ENCODE assay signal across 10 cellular contexts in the genomic region with DNA sequence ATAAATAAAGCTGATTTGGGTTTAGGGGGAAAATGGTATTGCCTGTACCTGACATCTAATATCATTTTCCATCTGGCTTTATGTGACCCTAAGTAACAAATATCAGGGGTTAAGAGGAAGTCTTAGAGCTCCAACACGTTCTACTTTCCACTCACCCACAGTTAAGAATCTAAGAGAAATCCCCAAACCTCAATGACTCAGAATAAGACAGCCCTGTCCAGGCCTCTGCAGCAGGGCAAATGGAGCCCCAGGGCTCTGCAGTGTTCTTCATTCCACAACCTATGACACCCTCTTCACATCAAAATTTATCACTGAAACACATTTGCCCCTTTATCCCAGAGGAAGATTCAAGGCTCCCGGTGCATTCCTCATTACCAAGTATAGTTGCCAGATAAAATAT. TPM values are rescaled to one million over a fixed set of nuclear protein-coding genes. Genes with fewer than 3 reads are reported as not detected.
DNase-seq lines count a peak whose midpoint lies in the region; ATAC-seq and TF ChIP-seq lines count a peak whose summit lies in the region.
"Had no signal": no experiment of that assay in that cellular context is flagged by ENCODE, and none has a peak within 500 bp of the region (broad histone marks: within the 10 kb centered on the region; RNA-seq: fewer than 3 reads in every experiment).

No MANE protein-coding gene starts in this region.

- H3K79me1 ChIP-seq in trophoblast cell (ENCODE audit: low read length): peaks cover 7% of the 10 kb centered on the region

- H3K23ac ChIP-seq in trophoblast cell (ENCODE audit: low read length): no peak overlapping the region

- peaks cover 7% of the 10 kb centered on the region for H3K27me3 Mint-ChIP-seq in activated CD4-positive, alpha-beta T cell treated with anti-CD3 and anti-CD28 coated beads for 36 hours
- no peaks in the 10 kb centered on the region for H3K27me3 Mint-ChIP-seq in mesothelial cell of epicardium (ENCODE audit: low read depth)
- no peaks in the 10 kb centered on the region for H3K27me3 Mint-ChIP-seq in CD4-positive, alpha-beta T cell

- no peaks in the 10 kb centered on the region for H3K79me2 ChIP-seq in trophoblast cell (ENCODE audit: control insufficient read depth, insufficient read depth, low read length, poor library complexity)

- no peak overlapping the region for H4K8ac ChIP-seq in trophoblast cell (ENCODE audit: low read depth, low read length)

- no peak overlapping the region for H3K4me3 Mint-ChIP-seq in activated CD4-positive, alpha-beta T cell treated with anti-CD3 and anti-CD28 coated beads for 36 hours
- no peak overlapping the region for H3K4me3 Mint-ChIP-seq in mesothelial cell of epicardium
- no peak overlapping the region for H3K4me3 Mint-ChIP-seq in CD4-positive, alpha-beta T cell
- H3K4me3 Mint-ChIP-seq: T-helper 1 cell treated with Interleukin-12 subunit alpha and Interleukin-12 subunit beta and Interleukin-4 antibody, amounts not matched to agents 30 μg/mL and 1 μg/mL, for 36 hours had no signal

- ATAC-seq in activated CD4-positive, alpha-beta T cell treated with anti-CD3 and anti-CD28 coated beads for 36 hours: peak; percentile 70
- peak; percentile 100 for ATAC-seq in HG03060 (IDR thresholded peaks at IDR 0.05; ENCODE audit: low read depth, unreplicated experiment)
- no peak for ATAC-seq in CD4-positive, alpha-beta T cell (ENCODE audit: poor library complexity)

- intact Hi-C loops in activated CD4-positive, alpha-beta T cell treated with anti-CD3 and anti-CD28 coated beads for 36 hours (cut with DNase I, micrococcal nuclease): no loop called here
- intact Hi-C loops in CD4-positive, alpha-beta T cell (cut with DNase I, micrococcal nuclease): no loop called here

- no peak overlapping the region for H2AFZ ChIP-seq in trophoblast cell (ENCODE audit: insufficient read depth, low read length, poor library complexity)

- peaks cover 3% of the 10 kb centered on the region for H3K4me1 Mint-ChIP-seq in activated CD4-positive, alpha-beta T cell treated with anti-CD3 and anti-CD28 coated beads for 36 hours
- peaks cover 12% of the 10 kb centered on the region for H3K4me1 Mint-ChIP-seq in mesothelial cell of epicardium
- no peaks in the 10 kb centered on the region for H3K4me1 Mint-ChIP-seq in CD4-positive, alpha-beta T cell (ENCODE audit: low read depth)

- POLR2A ChIA-PET in activated CD4-positive, alpha-beta T cell treated with anti-CD3 and anti-CD28 coated beads for 36 hours (lab: Charles Lee): no interaction called here
- POLR2A ChIA-PET in CD4-positive, alpha-beta T cell (lab: Charles Lee): no interaction called here

- no peak overlapping the region for H2BK120ac ChIP-seq in trophoblast cell (ENCODE audit: insufficient read depth, low read length, poor library complexity)

- H3K9ac ChIP-seq in trophoblast cell (ENCODE audit: low read length): no peak overlapping the region

- H3K4me1 ChIP-seq in trophoblast cell (ENCODE audit: control insufficient read depth in 1 of 2, insufficient read depth in 2 of 2, low read length in 2 of 2): peaks cover 0 to 2% of the 10 kb centered on the region in 2 experiments

- H3K4me2 ChIP-seq in trophoblast cell (ENCODE audit: low read length): no peak overlapping the region

- no peaks in the 10 kb centered on the region for H3K27me3 ChIP-seq in trophoblast cell (ENCODE audit: insufficient read depth, low read length)
- no peaks in the 10 kb centered on the region for H3K27me3 ChIP-seq in CD4-positive, alpha-beta T cell (ENCODE audit: control insufficient read depth, insufficient read depth, low read length)

- WGBS in trophoblast cell (ENCODE audit: extremely low coverage, insufficient coverage, insufficient read length): no CpG with 5 or more reads among the region's 2 CpGs

- no peaks in the 10 kb centered on the region for H3K36me3 ChIP-seq in trophoblast cell (ENCODE audit: control insufficient read depth in 1 of 2, insufficient read depth in 2 of 2, low read length in 2 of 2)
- H3K36me3 ChIP-seq: thoracic aorta had no signal

- no peak overlapping the region for H3K4me3 ChIP-seq in trophoblast cell (ENCODE audit: low read depth, low read length)
- H3K4me3 ChIP-seq in coronary artery: no peak overlapping the region
- H3K4me3 ChIP-seq: thoracic aorta had no signal

- no peak for DNase-seq in activated CD4-positive, alpha-beta T cell treated with anti-CD3 and anti-CD28 coated beads for 36 hours
- no peak for DNase-seq in activated CD4-positive, alpha-beta T cell treated with anti-CD3 and anti-CD28 coated beads, Interleukin-2, amount 50 U/mL, for 4 hours
- DNase-seq in SKM-1 (lab: John Stamatoyannopoulos, UW; ENCODE audit: unreplicated experiment) (peak; percentile 60), trophoblast cell (peak; percentile 73 to 77), mesothelial cell of epicardium (ENCODE audit: low spot score in 2 of 2, unreplicated experiment in 2 of 2) (no peak), coronary artery (ENCODE audit: low spot score) (no peak)
- no peak for DNase-seq in CD4-positive, alpha-beta T cell

- no peak overlapping the region for H3K27ac Mint-ChIP-seq in activated CD4-positive, alpha-beta T cell treated with anti-CD3 and anti-CD28 coated beads for 36 hours
- no peak overlapping the region for H3K27ac Mint-ChIP-seq in mesothelial cell of epicardium
- no peak overlapping the region for H3K27ac Mint-ChIP-seq in CD4-positive, alpha-beta T cell
- H3K27ac Mint-ChIP-seq: T-helper 1 cell treated with Interleukin-12 subunit alpha and Interleukin-12 subunit beta and Interleukin-4 antibody, amounts not matched to agents 30 μg/mL and 1 μg/mL, for 36 hours had no signal

- H4K12ac ChIP-seq in trophoblast cell (ENCODE audit: low read depth, low read length): no peak overlapping the region

- no peak overlapping the region for H3K4ac ChIP-seq in trophoblast cell (ENCODE audit: low read depth, low read length)

- no peak overlapping the region for H3K18ac ChIP-seq in trophoblast cell (ENCODE audit: low read length)

- H3K36me3 Mint-ChIP-seq in activated CD4-positive, alpha-beta T cell treated with anti-CD3 and anti-CD28 coated beads for 36 hours (ENCODE audit: low read depth): no peaks in the 10 kb centered on the region
- no peaks in the 10 kb centered on the region for H3K36me3 Mint-ChIP-seq in mesothelial cell of epicardium
- no peaks in the 10 kb centered on the region for H3K36me3 Mint-ChIP-seq in CD4-positive, alpha-beta T cell (ENCODE audit: low read depth)

- no peak overlapping the region for H4K91ac ChIP-seq in trophoblast cell (ENCODE audit: low read depth, low read length)

- H2AK5ac ChIP-seq in trophoblast cell (ENCODE audit: low read length): no peak overlapping the region

- H2BK5ac ChIP-seq in trophoblast cell (ENCODE audit: low read depth, low read length, poor library complexity): no peak overlapping the region

- no peaks in the 10 kb centered on the region for H3K9me3 ChIP-seq in trophoblast cell (ENCODE audit: insufficient read depth, low read depth, low read length)
- no peaks in the 10 kb centered on the region for H3K9me3 ChIP-seq in CD4-positive, alpha-beta T cell (ENCODE audit: control insufficient read depth, low read length)
- H3K9me3 ChIP-seq: thoracic aorta had no signal

- CTCF ChIA-PET in activated CD4-positive, alpha-beta T cell treated with anti-CD3 and anti-CD28 coated beads for 36 hours (lab: Charles Lee): no interaction called here
- CTCF ChIA-PET in CD4-positive, alpha-beta T cell (lab: Charles Lee): no interaction called here

- no peaks in the 10 kb centered on the region for H3K9me3 Mint-ChIP-seq in activated CD4-positive, alpha-beta T cell treated with anti-CD3 and anti-CD28 coated beads for 36 hours (ENCODE audit: low read depth)
- H3K9me3 Mint-ChIP-seq in mesothelial cell of epicardium: no peaks in the 10 kb centered on the region
- no peaks in the 10 kb centered on the region for H3K9me3 Mint-ChIP-seq in CD4-positive, alpha-beta T cell
- H3K9me3 Mint-ChIP-seq: T-helper 1 cell treated with Interleukin-12 subunit alpha and Interleukin-12 subunit beta and Interleukin-4 antibody, amounts not matched to agents 30 μg/mL and 1 μg/mL, for 36 hours had no signal

- no peak overlapping the region for H2BK12ac ChIP-seq in trophoblast cell (ENCODE audit: low read length)

- H3K14ac ChIP-seq in trophoblast cell (ENCODE audit: low read length): no peak overlapping the region

- no peak for TF ChIP-seq CTCF in mesothelial cell of epicardium (IDR thresholded peaks at IDR 0.05; ENCODE audit: unreplicated experiment)
- no peak for TF ChIP-seq CTCF in CD4-positive, alpha-beta T cell (IDR thresholded peaks at IDR 0.05)
- no peak for TF ChIP-seq CTCF in coronary artery (IDR thresholded peaks at IDR 0.05)

- H3K27ac ChIP-seq in trophoblast cell (ENCODE audit: low read depth, low read length) (no peak overlapping the region), coronary artery (no peak overlapping the region)
- H3K27ac ChIP-seq in CD4-positive, alpha-beta T cell (ENCODE audit: low read depth, low read length): no peak overlapping the region
- H3K27ac ChIP-seq: thoracic aorta had no signal

RNA-seq across cellular contexts. Expression of gene TENT5A, which starts 20.3 kb away (rescaled TPM):
- under 1 TPM; 0.43 to 0.51 TPM for total RNA-seq in activated CD4-positive, alpha-beta T cell treated with anti-CD3 and anti-CD28 coated beads for 36 hours
- polyA plus RNA-seq in trophoblast cell (2013): 152 and 167 TPM in 2 replicates
- 9.8 to 11.5 TPM (median 10.9 TPM) in 3 replicates for total RNA-seq in mesothelial cell of epicardium
- total RNA-seq in CD4-positive, alpha-beta T cell: 1 to 10 TPM; 6.3 to 6.7 TPM

Comparison
In these comparisons a context has a peak if more than half of its experiments do, and no peak if none do; other contexts are left out.
1. DNase-seq: peak in SKM-1 (single experiment) and trophoblast cell (2 of 2); none in activated CD4-positive, alpha-beta T cell treated with anti-CD3 and anti-CD28 coated beads for 36 hours (single experiment), activated CD4-positive, alpha-beta T cell treated with anti-CD3 and anti-CD28 coated beads, Interleukin-2, amount 50 U/mL, for 4 hours (0 of 2), mesothelial cell of epicardium (0 of 2), CD4-positive, alpha-beta T cell (0 of 10) and coronary artery (single experiment).